In genomic region chr1:183470147-183470960, GRCh38 we compare ENCODE assay signal across 8 cellular contexts. TPM values are rescaled to one million over a fixed set of nuclear protein-coding genes. Genes with fewer than 3 reads are reported as not detected.
DNase-seq lines count a peak whose midpoint lies in the region; ATAC-seq and TF ChIP-seq lines count a peak whose summit lies in the region.

No MANE protein-coding gene starts in this region.

- intact Hi-C loops in A673 (cut with micrococcal nuclease; ENCODE audit: unreplicated experiment) = loop anchor here (1.0 to 10.0 kb wide), 3 partner anchors 153 to 506 kb away; no protein-coding TSS in a partner anchor

- CTCF ChIA-PET in A673 (lab: Charles Lee) = no interaction called here

- peak; percentile 72 for TF ChIP-seq CTCF in A673 (conservative IDR thresholded peaks at IDR 0.05; ENCODE audit: low read depth, low read length)

- DNase-seq in A673 (ENCODE audit: low spot score) = peak; percentile 93
- peak; percentile 76 to 88 for DNase-seq in NCI-H446 (lab: John Stamatoyannopoulos, UW)
- peak; percentile 84 for DNase-seq in activated CD4-positive, CD25-positive, alpha-beta regulatory T cell treated with anti-CD3 and anti-CD28 coated beads, Interleukin-2, amount 50 U/mL, for 72 hours
- DNase-seq in cerebellar cortex (ENCODE audit: low spot score) = peak; percentile 86
- peak; percentile 77 for DNase-seq in kidney glomerular epithelial cell (lab: John Stamatoyannopoulos, UW)
- DNase-seq in stimulated activated CD4-positive, alpha-beta T cell treated with anti-CD3 and anti-CD28 coated beads, Interleukin-1b, Interleukin-23, amount 100 ng/mL, for 1 hour (ENCODE audit: low read depth in 2 of 2) = peak; percentile 67 to 87

- peak overlapping the region; percentile 99 for H3K27ac ChIP-seq in A673 (ENCODE audit: low read depth, low read length, poor library complexity, severe bottlenecking)

- peak overlapping the region; percentile 98 for H3K4me3 ChIP-seq in A673 (ENCODE audit: low read depth, low read length, poor library complexity, severe bottlenecking)

- TSS peak; percentile 90 for BruUV-seq in A673 (replicated peaks; lab: Mats Ljungman, UMichigan)

- peak; percentile 25 for ATAC-seq in GM18873 (IDR thresholded peaks at IDR 0.05; ENCODE audit: low FRiP score, unreplicated experiment)
- peak; percentile 34 for ATAC-seq in HG03342 (IDR thresholded peaks at IDR 0.05; ENCODE audit: unreplicated experiment)

- no peaks in the 10 kb centered on the region for H3K27me3 ChIP-seq in A673 (replicated peaks; ENCODE audit: insufficient read depth, low read depth, low read length, poor library complexity)

- POLR2A ChIA-PET in A673 (lab: Charles Lee; ENCODE audit: low non-redundant PET) = no interaction called here

- no peaks in the 10 kb centered on the region for H3K36me3 ChIP-seq in A673 (ENCODE audit: insufficient read depth, low read length, poor library complexity, severe bottlenecking)

- peaks cover 14% of the 10 kb centered on the region for H3K4me1 ChIP-seq in A673 (ENCODE audit: insufficient read depth, low read length, poor library complexity, severe bottlenecking)

- H3K9me3 ChIP-seq in A673 (ENCODE audit: low read depth, low read length, poor library complexity, severe bottlenecking) = no peaks in the 10 kb centered on the region

RNA-seq across cellular contexts. Expression of gene SMG7, which starts 1.9 kb away (rescaled TPM):
- 80.8 and 90.7 TPM in 2 replicates for total RNA-seq in A673 (2021)

RNA-seq across cellular contexts. Expression of gene NMNAT2, which starts 52.2 kb away (rescaled TPM):
- 0.13 and 0.17 TPM in 2 replicates for total RNA-seq in A673 (2021)

Comparison
In these comparisons a context has a peak if more than half of its experiments do, and no peak if none do; other contexts are left out.
1. Peak in every context shown above with its lines: DNase-seq, ATAC-seq, H3K4me3 ChIP-seq and H3K27ac ChIP-seq.